33 cellular contexts compared by ENCODE assay signal in genomic region chr4:189806506-189806905, GRCh38.
A peak's percentile ranks its signal among the peaks of the same experiment; 100 is the strongest.
DNase-seq lines count a peak whose midpoint lies in the region; ATAC-seq, FAIRE-seq and TF ChIP-seq lines count a peak whose summit lies in the region.
"Had no signal": no experiment of that assay in that cellular context is flagged by ENCODE, and none has a peak within 500 bp of the region (broad histone marks: within the 10 kb centered on the region; RNA-seq: fewer than 3 reads in every experiment).

No MANE protein-coding gene starts in this region.

- H3K36me3 ChIP-seq in K562 (ENCODE audit: control insufficient read depth, insufficient read depth, low read length) (no peaks in the 10 kb centered on the region), testis (ENCODE audit: low read depth, missing control alignments) (no peaks in the 10 kb centered on the region)
- H3K36me3 ChIP-seq: BE2C; BLaER1; BLaER1 treated with 17β-estradiol and CSF1 and Interleukin-3, amounts not matched to agents 10 nM and 100 nM had no signal

- H3K4me1 ChIP-seq in K562 (replicated peaks in 1 of 2; ENCODE audit: control insufficient read depth in 2 of 2, insufficient read depth in 2 of 2, low read length in 2 of 2) (no peaks in the 10 kb centered on the region), testis (no peaks in the 10 kb centered on the region)
- H3K4me1 ChIP-seq: A549; BE2C; BLaER1; BLaER1 treated with 17β-estradiol and CSF1 and Interleukin-3, amounts not matched to agents 10 nM and 100 nM had no signal

- no peak overlapping the region for H3K4me2 ChIP-seq in K562 (ENCODE audit: insufficient read depth, low read length)
- H3K4me2 ChIP-seq: A549; BLaER1; BLaER1 treated with 17β-estradiol and CSF1 and Interleukin-3, amounts not matched to agents 10 nM and 100 nM had no signal

- peaks cover 6% of the 10 kb centered on the region for H3K36me3 Mint-ChIP-seq in mesothelial cell of epicardium
- H3K36me3 Mint-ChIP-seq: CD14-positive monocyte; CD4-positive, alpha-beta memory T cell; CD4-positive, CD25-positive, alpha-beta regulatory T cell; CD8-positive, alpha-beta T cell had no signal

- ATAC-seq in K562 (peak; percentile 61), GM21367 (IDR thresholded peaks at IDR 0.05; ENCODE audit: unreplicated experiment) (no peak)
- ATAC-seq: A549; CD8-positive, alpha-beta T cell had no signal

- 10% methylated on average over 6 of the region's 6 CpGs for WGBS in K562 (ENCODE audit: insufficient coverage, low coverage, missing lambda C conversion rate)
- WGBS in testis, 2 donors: 51 to 60% methylated on average over 6 of the region's 6 CpGs

- H3K4me1 Mint-ChIP-seq in mesothelial cell of epicardium: no peaks in the 10 kb centered on the region
- H3K4me1 Mint-ChIP-seq: B cell; CD4-positive, alpha-beta memory T cell; CD8-positive, alpha-beta memory T cell had no signal

- intact Hi-C loops in K562 (cut with micrococcal nuclease): no loop called here
- intact Hi-C loops in testis (cut with DNase I; ENCODE audit: low total_unique reads): no loop called here

- H3K9me3 ChIP-seq in K562 (replicated peaks; ENCODE audit: control insufficient read depth, insufficient read depth, low read depth, low read length): no peaks in the 10 kb centered on the region
- H3K9me3 ChIP-seq in testis: no peaks in the 10 kb centered on the region
- H3K9me3 ChIP-seq: A549, BE2C had no signal

- TF ChIP-seq CTCF in K562 (IDR thresholded peaks at IDR 0.05 in 2 of 3, conservative IDR thresholded peaks at IDR 0.05 in 1 of 3; ENCODE audit: insufficient read depth in 2 of 3, low read depth in 1 of 3, low read length in 3 of 3) (no peak), testis (IDR thresholded peaks at IDR 0.05) (no peak), mesothelial cell of epicardium (IDR thresholded peaks at IDR 0.05; ENCODE audit: unreplicated experiment) (no peak)

- H2AFZ ChIP-seq in K562 (ENCODE audit: low read depth, low read length): no peak overlapping the region

- no peak for TF ChIP-seq RAD21 in K562 (CRISPR knock-in tag; conservative IDR thresholded peaks at IDR 0.05 in 1 of 2, IDR thresholded peaks at IDR 0.05 in 1 of 2)

- H3K27me3 ChIP-seq in K562 (ENCODE audit: control insufficient read depth in 2 of 2, insufficient read depth in 2 of 2, low read length in 2 of 2) (no peaks in the 10 kb centered on the region), testis (no peaks in the 10 kb centered on the region)
- H3K27me3 ChIP-seq: BE2C; BLaER1; BLaER1 treated with 17β-estradiol and CSF1 and Interleukin-3, amounts not matched to agents 10 nM and 100 nM had no signal

- H3K4me3 ChIP-seq in K562: no peak overlapping the region
- peak overlapping the region in 1 of 2 donors; percentile 20 for H3K4me3 ChIP-seq in testis
- H3K4me3 ChIP-seq: A549; BLaER1; BLaER1 treated with 17β-estradiol and CSF1 and Interleukin-3, amounts not matched to agents 10 nM and 100 nM had no signal

- no peak for FAIRE-seq in K562 (lab: Jason Lieb, UNC)
- FAIRE-seq: A204.1, A549, D721Med had no signal

- DNase-seq in K562 (ENCODE audit: extremely low read depth in 1 of 4, low spot score in 3 of 4) (no peak), testis (peak; percentile 65), mesothelial cell of epicardium (ENCODE audit: low spot score in 2 of 2, unreplicated experiment in 2 of 2) (no peak)
- DNase-seq: 8988T; ACHN; AML-193; BE2C; C1 segment of cervical spinal cord; Caco-2; Calu3; CD4-positive, alpha-beta memory T cell; CD4-positive, alpha-beta T cell; CD4-positive, CD25-positive, alpha-beta regulatory T cell; CD8-positive, alpha-beta memory T cell; CD8-positive, alpha-beta T cell; COR-L47; DMS 273 treated with DMSO at 0.1 percent for 48 hours; DMS153; DMS53; DMS79; DMS79 treated with DMSO at 0.1 percent for 48 hours; DND-41; EL had no signal

- H4K20me1 ChIP-seq in K562 (replicated peaks; ENCODE audit: control insufficient read depth, insufficient read depth, low read length): no peaks in the 10 kb centered on the region
- H4K20me1 ChIP-seq: BLaER1; BLaER1 treated with 17β-estradiol and CSF1 and Interleukin-3, amounts not matched to agents 10 nM and 100 nM had no signal

- POLR2A ChIA-PET in K562 (lab: Yijun Ruan, JAX): no interaction called here

- no peak for TF ChIP-seq EP300 in K562 (IDR thresholded peaks at IDR 0.05; ENCODE audit: low read length)

- in situ Hi-C loops in K562 (cut with MboI): no loop called here

- H3K9ac ChIP-seq in K562 (ENCODE audit: insufficient read depth in 1 of 2, low read depth in 2 of 2, low read length in 2 of 2): no peak overlapping the region
- H3K9ac ChIP-seq: BLaER1; BLaER1 treated with 17β-estradiol and CSF1 and Interleukin-3, amounts not matched to agents 10 nM and 100 nM had no signal

- H3K4me3 Mint-ChIP-seq in mesothelial cell of epicardium: no peak overlapping the region
- H3K4me3 Mint-ChIP-seq: B cell; CD14-positive monocyte; CD4-positive, alpha-beta memory T cell; CD4-positive, alpha-beta T cell; CD4-positive, CD25-positive, alpha-beta regulatory T cell; CD8-positive, alpha-beta memory T cell; CD8-positive, alpha-beta T cell had no signal

- no peaks in the 10 kb centered on the region for H3K79me2 ChIP-seq in K562 (ENCODE audit: control insufficient read depth, insufficient read depth, low read length)

- CTCF ChIA-PET in K562 (lab: Yijun Ruan, JAX; ENCODE audit: low intra/inter-chr PET ratio): no interaction called here

- no peak overlapping the region for H3K27ac Mint-ChIP-seq in mesothelial cell of epicardium
- H3K27ac Mint-ChIP-seq: B cell; CD14-positive monocyte; CD4-positive, alpha-beta memory T cell; CD4-positive, alpha-beta T cell; CD4-positive, CD25-positive, alpha-beta regulatory T cell; CD8-positive, alpha-beta memory T cell; CD8-positive, alpha-beta T cell had no signal

- peaks cover 71% of the 10 kb centered on the region for H3K9me3 Mint-ChIP-seq in mesothelial cell of epicardium
- H3K9me3 Mint-ChIP-seq: CD4-positive, alpha-beta T cell had no signal

- H3K9me1 ChIP-seq in K562 (ENCODE audit: control insufficient read depth, insufficient read depth, low read length): no peaks in the 10 kb centered on the region

- no TSS peak for BruUV-seq in K562 (replicated peaks; lab: Mats Ljungman, UMichigan)

- TF ChIP-seq POLR2A in K562 (conservative IDR thresholded peaks at IDR 0.05) (no peak), testis (IDR thresholded peaks at IDR 0.05) (no peak)

- H3K27me3 Mint-ChIP-seq in mesothelial cell of epicardium (ENCODE audit: low read depth): no peaks in the 10 kb centered on the region
- H3K27me3 Mint-ChIP-seq: B cell; CD4-positive, CD25-positive, alpha-beta regulatory T cell had no signal

- no peak overlapping the region for H3K27ac ChIP-seq in K562 (ENCODE audit: extremely low read depth, low read depth, low read length)
- no peak overlapping the region for H3K27ac ChIP-seq in testis
- H3K27ac ChIP-seq: 22Rv1; A549; BLaER1; BLaER1 treated with 17β-estradiol and CSF1 and Interleukin-3, amounts not matched to agents 10 nM and 100 nM; C4-2B had no signal

TF ChIP-seq in K562, 482 proteins besides CTCF, POLR2A, EP300 and RAD21:
- 0 out of 2 replicates have a peak, but pooled peaks have one; percentile 6 for TF ChIP-seq ZNF316 (IDR thresholded peaks at IDR 0.05)
- TF ChIP-seq SMAD3 (CRISPR knock-in tag; conservative IDR thresholded peaks at IDR 0.05): no peak
- TF ChIP-seq ATF3 (IDR thresholded peaks at IDR 0.05): no peak
- no peak for TF ChIP-seq ATF3 (CRISPR knock-in tag; conservative IDR thresholded peaks at IDR 0.05)
- TF ChIP-seq NFYB (IDR thresholded peaks at IDR 0.05; ENCODE audit: extremely low read depth, insufficient read length): peak; percentile 52
- no peak for TF ChIP-seq HNRNPK (IDR thresholded peaks at IDR 0.05; ENCODE audit: low read depth, low read length, poor library complexity, severe bottlenecking)
- no peak for TF ChIP-seq SNIP1 (IDR thresholded peaks at IDR 0.05; ENCODE audit: low read depth)
